Comparison of ENCODE assay signal across 2 cellular contexts in the genomic region with DNA sequence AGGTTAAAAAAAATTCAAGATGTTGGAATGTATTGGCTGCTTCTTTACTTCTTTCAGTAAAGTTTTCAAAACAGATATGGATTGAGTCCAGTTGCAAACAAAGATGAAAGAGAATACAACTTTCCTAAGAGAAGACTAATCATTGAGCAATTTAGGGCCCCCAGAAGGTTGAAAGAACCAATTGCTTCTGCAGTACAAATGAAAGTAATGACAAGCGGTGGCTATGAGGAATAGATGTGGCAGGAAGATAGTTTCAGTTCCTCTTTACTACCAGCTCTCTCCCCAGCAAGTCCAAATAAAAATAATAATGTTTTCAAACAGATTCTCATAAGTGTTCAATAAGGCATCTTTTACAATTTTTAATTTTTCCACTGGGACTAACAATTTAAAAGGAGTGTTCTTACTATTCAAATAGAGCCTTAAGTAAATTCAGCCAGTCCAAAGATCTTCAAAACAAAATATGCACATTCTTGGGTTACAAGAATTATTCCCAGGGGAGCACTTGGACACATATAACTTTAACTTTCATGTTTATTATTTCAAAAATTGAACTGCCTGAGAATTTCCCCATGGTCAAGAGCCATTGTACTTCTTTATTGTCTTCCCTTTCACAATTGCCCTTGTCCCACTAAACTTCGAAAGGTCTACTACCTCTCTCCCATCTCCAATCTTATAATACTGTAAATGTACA.
TF ChIP-seq lines count a peak whose summit lies in the region.

No MANE protein-coding gene starts in this region.

TF ChIP-seq in SK-N-SH, 30 proteins besides CTCF, POLR2A, EP300 and RAD21 (continued from another document):
- TF ChIP-seq, protein P1, sequence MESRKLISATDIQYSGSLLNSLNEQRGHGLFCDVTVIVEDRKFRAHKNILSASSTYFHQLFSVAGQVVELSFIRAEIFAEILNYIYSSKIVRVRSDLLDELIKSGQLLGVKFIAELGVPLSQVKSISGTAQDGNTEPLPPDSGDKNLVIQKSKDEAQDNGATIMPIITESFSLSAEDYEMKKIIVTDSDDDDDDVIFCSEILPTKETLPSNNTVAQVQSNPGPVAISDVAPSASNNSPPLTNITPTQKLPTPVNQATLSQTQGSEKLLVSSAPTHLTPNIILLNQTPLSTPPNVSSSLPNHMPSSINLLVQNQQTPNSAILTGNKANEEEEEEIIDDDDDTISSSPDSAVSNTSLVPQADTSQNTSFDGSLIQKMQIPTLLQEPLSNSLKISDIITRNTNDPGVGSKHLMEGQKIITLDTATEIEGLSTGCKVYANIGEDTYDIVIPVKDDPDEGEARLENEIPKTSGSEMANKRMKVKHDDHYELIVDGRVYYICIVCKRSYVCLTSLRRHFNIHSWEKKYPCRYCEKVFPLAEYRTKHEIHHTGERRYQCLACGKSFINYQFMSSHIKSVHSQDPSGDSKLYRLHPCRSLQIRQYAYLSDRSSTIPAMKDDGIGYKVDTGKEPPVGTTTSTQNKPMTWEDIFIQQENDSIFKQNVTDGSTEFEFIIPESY (IDR thresholded peaks at IDR 0.05; ENCODE audit: borderline replicate concordance, low read depth) = no peak
- TF ChIP-seq NFIC (IDR thresholded peaks at IDR 0.05; ENCODE audit: borderline replicate concordance) (no peak), JUND (IDR thresholded peaks at IDR 0.05) (no peak), GATA2 (CRISPR knock-in tag; IDR thresholded peaks at IDR 0.05) (no peak)

TF ChIP-seq in SK-N-SH treated with all-trans-retinoic acid at 6 μM for 48 hours, 23 proteins besides CTCF, POLR2A, EP300 and RAD21 (continued from another document):
- TF ChIP-seq CREB5 (CRISPR knock-in tag; IDR thresholded peaks at IDR 0.05; ENCODE audit: low read depth) = no peak
- no peak for TF ChIP-seq CSRNP3 (CRISPR knock-in tag; IDR thresholded peaks at IDR 0.05)
- no peak for TF ChIP-seq ZC3H10 (CRISPR knock-in tag; IDR thresholded peaks at IDR 0.05)
- no peak for TF ChIP-seq RARB (CRISPR knock-in tag; IDR thresholded peaks at IDR 0.05)
- TF ChIP-seq ZNF565 (CRISPR knock-in tag; conservative IDR thresholded peaks at IDR 0.05; ENCODE audit: low read depth) = no peak
- TF ChIP-seq GLIS3 (CRISPR knock-in tag; IDR thresholded peaks at IDR 0.05) = no peak
- no peak for TF ChIP-seq CSDC2 (CRISPR knock-in tag; IDR thresholded peaks at IDR 0.05)
- TF ChIP-seq, protein P2, sequence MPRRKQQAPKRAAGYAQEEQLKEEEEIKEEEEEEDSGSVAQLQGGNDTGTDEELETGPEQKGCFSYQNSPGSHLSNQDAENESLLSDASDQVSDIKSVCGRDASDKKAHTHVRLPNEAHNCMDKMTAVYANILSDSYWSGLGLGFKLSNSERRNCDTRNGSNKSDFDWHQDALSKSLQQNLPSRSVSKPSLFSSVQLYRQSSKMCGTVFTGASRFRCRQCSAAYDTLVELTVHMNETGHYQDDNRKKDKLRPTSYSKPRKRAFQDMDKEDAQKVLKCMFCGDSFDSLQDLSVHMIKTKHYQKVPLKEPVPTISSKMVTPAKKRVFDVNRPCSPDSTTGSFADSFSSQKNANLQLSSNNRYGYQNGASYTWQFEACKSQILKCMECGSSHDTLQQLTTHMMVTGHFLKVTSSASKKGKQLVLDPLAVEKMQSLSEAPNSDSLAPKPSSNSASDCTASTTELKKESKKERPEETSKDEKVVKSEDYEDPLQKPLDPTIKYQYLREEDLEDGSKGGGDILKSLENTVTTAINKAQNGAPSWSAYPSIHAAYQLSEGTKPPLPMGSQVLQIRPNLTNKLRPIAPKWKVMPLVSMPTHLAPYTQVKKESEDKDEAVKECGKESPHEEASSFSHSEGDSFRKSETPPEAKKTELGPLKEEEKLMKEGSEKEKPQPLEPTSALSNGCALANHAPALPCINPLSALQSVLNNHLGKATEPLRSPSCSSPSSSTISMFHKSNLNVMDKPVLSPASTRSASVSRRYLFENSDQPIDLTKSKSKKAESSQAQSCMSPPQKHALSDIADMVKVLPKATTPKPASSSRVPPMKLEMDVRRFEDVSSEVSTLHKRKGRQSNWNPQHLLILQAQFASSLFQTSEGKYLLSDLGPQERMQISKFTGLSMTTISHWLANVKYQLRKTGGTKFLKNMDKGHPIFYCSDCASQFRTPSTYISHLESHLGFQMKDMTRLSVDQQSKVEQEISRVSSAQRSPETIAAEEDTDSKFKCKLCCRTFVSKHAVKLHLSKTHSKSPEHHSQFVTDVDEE (CRISPR knock-in tag; IDR thresholded peaks at IDR 0.05) = no peak
- TF ChIP-seq ZNF70 (CRISPR knock-in tag; IDR thresholded peaks at IDR 0.05) = no peak
